ENCODE assay signal across 20 cellular contexts in genomic region chr19:10756371-10756770, GRCh38. TPM values are rescaled to one million over a fixed set of nuclear protein-coding genes. Genes with fewer than 3 reads are reported as not detected.
A peak's percentile ranks its signal among the peaks of the same experiment; 100 is the strongest.
DNase-seq lines count a peak whose midpoint lies in the region; ATAC-seq and TF ChIP-seq lines count a peak whose summit lies in the region.
"Had no signal": no experiment of that assay in that cellular context is flagged by ENCODE, and none has a peak within 500 bp of the region (broad histone marks: within the 10 kb centered on the region; RNA-seq: fewer than 3 reads in every experiment).

No MANE protein-coding gene starts in this region.

- H3K4me1 ChIP-seq in smooth muscle cell (ENCODE audit: low read depth), result no peaks in the 10 kb centered on the region

- H3K4me3 ChIP-seq in smooth muscle cell, result no peak overlapping the region
- H3K4me3 ChIP-seq: colonic mucosa, esophagus muscularis mucosa, K562, prostate gland, spleen had no signal

- peaks cover 92% of the 10 kb centered on the region for H4K20me1 ChIP-seq in smooth muscle cell (ENCODE audit: low read depth)

- no peak for TF ChIP-seq CTCF in CD4-positive, alpha-beta T cell (IDR thresholded peaks at IDR 0.05)
- no peak for TF ChIP-seq CTCF in smooth muscle cell (IDR thresholded peaks at IDR 0.05; ENCODE audit: borderline replicate concordance, insufficient read depth, poor library complexity, severe bottlenecking)

- intact Hi-C loops in CD4-positive, alpha-beta T cell (cut with DNase I, micrococcal nuclease), result no loop called here

- H3K27me3 ChIP-seq in CD4-positive, alpha-beta T cell (ENCODE audit: control insufficient read depth, insufficient read depth, low read length), result no peaks in the 10 kb centered on the region
- H3K27me3 ChIP-seq in smooth muscle cell (ENCODE audit: low read depth), result no peaks in the 10 kb centered on the region
- H3K27me3 ChIP-seq: BE2C, colonic mucosa, esophagus muscularis mucosa, spleen had no signal

- no peaks in the 10 kb centered on the region for H3K9me3 ChIP-seq in CD4-positive, alpha-beta T cell (ENCODE audit: control insufficient read depth, low read length)
- H3K9me3 ChIP-seq in smooth muscle cell (replicated peaks; ENCODE audit: low read depth), result no peaks in the 10 kb centered on the region
- H3K9me3 ChIP-seq: BE2C, colonic mucosa, esophagus muscularis mucosa, prostate gland, spleen had no signal

- H3K4me1 Mint-ChIP-seq in CD4-positive, alpha-beta T cell (ENCODE audit: low read depth), result peaks cover 89% of the 10 kb centered on the region
- peaks cover 33 to 48% (median 42%) of the 10 kb centered on the region in 3 donors for H3K4me1 Mint-ChIP-seq in IgD-negative memory B cell
- H3K4me1 Mint-ChIP-seq in naive thymus-derived CD8-positive, alpha-beta T cell, result peaks cover 32 to 93% (median 86%) of the 10 kb centered on the region in 4 donors

- CTCF ChIA-PET in CD4-positive, alpha-beta T cell (lab: Charles Lee), result interaction anchor here (1.2 to 2.1 kb wide), 2 partner anchors 35 to 39 kb away, joined by 4 to 12 read pairs; partner anchors contain the start of gene DNM2

- 81% methylated on average over 10 of the region's 10 CpGs for WGBS in smooth muscle cell (ENCODE audit: low lambda C conversion rate)

- no peaks in the 10 kb centered on the region for H3K27me3 Mint-ChIP-seq in CD4-positive, alpha-beta T cell
- peaks cover 1% of the 10 kb centered on the region for H3K27me3 Mint-ChIP-seq in IgD-negative memory B cell
- H3K27me3 Mint-ChIP-seq in naive thymus-derived CD8-positive, alpha-beta T cell, result no peaks in the 10 kb centered on the region

- no peak for DNase-seq in CD4-positive, alpha-beta T cell
- no peak for DNase-seq in naive thymus-derived CD8-positive, alpha-beta T cell
- DNase-seq in smooth muscle cell (lab: John Stamatoyannopoulos, UW; ENCODE audit: unreplicated experiment) (no peak), NCI-H748 treated with DMSO at 0.1 percent for 48 hours (lab: John Stamatoyannopoulos, UW) (no peak)
- DNase-seq: amniotic stem cell, BE2C, colonic mucosa, DMS79 treated with DMSO at 0.1 percent for 48 hours, kidney glomerular epithelial cell, NCI-H1092 treated with DMSO at 0.1 percent for 48 hours, Right ventricle myocardium superior, spleen had no signal

- no peaks in the 10 kb centered on the region for H3F3A ChIP-seq in smooth muscle cell (ENCODE audit: low read depth)

- H3K27ac ChIP-seq in CD4-positive, alpha-beta T cell (ENCODE audit: low read depth, low read length), result peak overlapping the region; percentile 82
- H3K27ac ChIP-seq in angular gyrus (ENCODE audit: low read depth, low read length) (peak overlapping the region; percentile 10), smooth muscle cell (ENCODE audit: low read depth) (no peak overlapping the region)
- H3K27ac ChIP-seq: colonic mucosa, esophagus muscularis mucosa, prostate gland had no signal

- H3K36me3 ChIP-seq in smooth muscle cell (ENCODE audit: low read depth), result no peaks in the 10 kb centered on the region
- H3K36me3 ChIP-seq: colonic mucosa, prostate gland had no signal

- H3K4me3 Mint-ChIP-seq in CD4-positive, alpha-beta T cell, result peak overlapping the region; percentile 50
- no peak overlapping the region for H3K4me3 Mint-ChIP-seq in IgD-negative memory B cell
- H3K4me3 Mint-ChIP-seq in naive thymus-derived CD8-positive, alpha-beta T cell, result peak overlapping the region in 9 of 10 donors; percentile 33 to 77 (median 58)

- H3K36me3 Mint-ChIP-seq in CD4-positive, alpha-beta T cell (ENCODE audit: low read depth), result peaks cover 32% of the 10 kb centered on the region
- peaks cover 1% of the 10 kb centered on the region for H3K36me3 Mint-ChIP-seq in IgD-negative memory B cell
- peaks cover 0 to 7% (median 0%) of the 10 kb centered on the region in 3 donors for H3K36me3 Mint-ChIP-seq in naive thymus-derived CD8-positive, alpha-beta T cell

- no peaks in the 10 kb centered on the region for H3K9me3 Mint-ChIP-seq in CD4-positive, alpha-beta T cell
- H3K9me3 Mint-ChIP-seq in IgD-negative memory B cell, result no peaks in the 10 kb centered on the region
- no peaks in the 10 kb centered on the region for H3K9me3 Mint-ChIP-seq in naive thymus-derived CD8-positive, alpha-beta T cell

- POLR2A ChIA-PET in CD4-positive, alpha-beta T cell (lab: Charles Lee), result interaction anchor here (0.7 to 1.0 kb wide), 3 partner anchors 38 to 55 kb away, joined by 3 to 4 read pairs (median 3); partner anchors contain the start of gene QTRT1
- POLR2A ChIA-PET in naive thymus-derived CD8-positive, alpha-beta T cell (lab: Charles Lee), result interaction anchor here (0.6 to 3.8 kb wide), 4 partner anchors 9 to 577 kb away, joined by 3 to 29 read pairs (median 6); partner anchors contain the start of gene DNM2

- peaks cover 54% of the 10 kb centered on the region for H3K79me2 ChIP-seq in smooth muscle cell (ENCODE audit: low read depth)

- H3K9ac ChIP-seq in smooth muscle cell (ENCODE audit: low read depth), result no peak overlapping the region

- no peak overlapping the region for H2AFZ ChIP-seq in smooth muscle cell (ENCODE audit: low read depth)

- H3K4me2 ChIP-seq in smooth muscle cell, result no peak overlapping the region

- peak overlapping the region; percentile 96 for H3K27ac Mint-ChIP-seq in CD4-positive, alpha-beta T cell
- H3K27ac Mint-ChIP-seq in IgD-negative memory B cell, result peak overlapping the region; percentile 39 to 71 (median 61)
- peak overlapping the region; percentile 89 to 99 (median 96) for H3K27ac Mint-ChIP-seq in naive thymus-derived CD8-positive, alpha-beta T cell

- no peak for ATAC-seq in CD4-positive, alpha-beta T cell (ENCODE audit: poor library complexity)
- no peak for ATAC-seq in naive thymus-derived CD8-positive, alpha-beta T cell
- ATAC-seq in HG02981 (IDR thresholded peaks at IDR 0.05; ENCODE audit: unreplicated experiment) (no peak), GM18907 (IDR thresholded peaks at IDR 0.05; ENCODE audit: unreplicated experiment) (no peak)
- ATAC-seq: HCT116, K562 had no signal

RNA-seq across cellular contexts. Expression of gene DNM2, which starts 38.5 kb away (rescaled TPM):
- total RNA-seq in CD4-positive, alpha-beta T cell, result 100 to 1,000 TPM; 279 to 286 TPM
- polyA plus RNA-seq in IgD-negative memory B cell, result 109 TPM
- 100 to 1,000 TPM; 267 to 270 TPM for total RNA-seq in naive thymus-derived CD8-positive, alpha-beta T cell
- 10 to 100 TPM; 45.0 to 91.4 (median 60.9) TPM for polyA plus RNA-seq in naive thymus-derived CD8-positive, alpha-beta T cell
- total RNA-seq in smooth muscle cell, result 46.4 and 65.1 TPM in 2 replicates
- 93.2 and 111 TPM in 2 replicates for polyA plus RNA-seq in smooth muscle cell

RNA-seq across cellular contexts. Expression of gene QTRT1, which starts 55.1 kb away (rescaled TPM):
- total RNA-seq in CD4-positive, alpha-beta T cell, result 10 to 100 TPM; 48.6 to 53.3 TPM
- polyA plus RNA-seq in IgD-negative memory B cell (53.5 TPM), smooth muscle cell (42.3 and 49.4 TPM in 2 replicates)
- total RNA-seq in naive thymus-derived CD8-positive, alpha-beta T cell, result 10 to 100 TPM; 54.7 to 62.3 TPM
- polyA plus RNA-seq in naive thymus-derived CD8-positive, alpha-beta T cell, result 10 to 100 TPM; 33.5 to 41.0 (median 36.6) TPM
- 13.3 and 16.0 TPM in 2 replicates for total RNA-seq in smooth muscle cell

Comparison
In these comparisons a context has a peak if more than half of its experiments do, and no peak if none do; other contexts are left out.
1. H3K4me3 Mint-ChIP-seq: peak in CD4-positive, alpha-beta T cell (single experiment) and naive thymus-derived CD8-positive, alpha-beta T cell (9 of 10); none in IgD-negative memory B cell (0 of 4).
2. Peak in every context shown above with its lines, with median percentiles within 50 percentile points of each other: H3K27ac Mint-ChIP-seq.